8 cellular contexts compared by ENCODE assay signal in genomic region chr2:64311948-64312621, GRCh38.
A peak's percentile ranks its signal among the peaks of the same experiment; 100 is the strongest.
DNase-seq lines count a peak whose midpoint lies in the region; ATAC-seq lines count a peak whose summit lies in the region.

No MANE protein-coding gene starts in this region.

- in situ Hi-C loops in T47D (cut with HindIII; ENCODE audit: low pct_unique_long_range_greater_than_20kb, low sequenced_read_pairs): no loop called here
- in situ Hi-C loops in ACHN (cut with HindIII; ENCODE audit: low pct_ligation_motif_present, low pct_unique_long_range_greater_than_20kb, low sequenced_read_pairs): loop anchor here (25.0 kb wide), 1 partner anchor 250 kb away; no protein-coding TSS in a partner anchor

- H3K27ac ChIP-seq in skin epidermis: peak overlapping the region in 20 of 21 experiments; percentile 39 to 91 (median 78)

- no peak overlapping the region for H3K4me3 ChIP-seq in skin epidermis

- ATAC-seq in GM21717 (IDR thresholded peaks at IDR 0.05; ENCODE audit: unreplicated experiment): no peak
- ATAC-seq in GM19324 (IDR thresholded peaks at IDR 0.05; ENCODE audit: low FRiP score, unreplicated experiment): no peak

- DNase-seq in DMS53 treated with DMSO at 0.1 percent for 48 hours (lab: John Stamatoyannopoulos, UW; ENCODE audit: unreplicated experiment) (peak; percentile 48), NCI-H2107 treated with DMSO at 0.1 percent for 48 hours (lab: John Stamatoyannopoulos, UW; ENCODE audit: unreplicated experiment) (peak; percentile 82), T47D (ENCODE audit: low read depth in 1 of 2, low spot score in 1 of 2) (peak; percentile 54 to 87), iris pigment epithelial cell (ENCODE audit: low read depth) (peak; percentile 98), ACHN (no peak)
